ENCODE assay signal across 8 cellular contexts in the genomic region with DNA sequence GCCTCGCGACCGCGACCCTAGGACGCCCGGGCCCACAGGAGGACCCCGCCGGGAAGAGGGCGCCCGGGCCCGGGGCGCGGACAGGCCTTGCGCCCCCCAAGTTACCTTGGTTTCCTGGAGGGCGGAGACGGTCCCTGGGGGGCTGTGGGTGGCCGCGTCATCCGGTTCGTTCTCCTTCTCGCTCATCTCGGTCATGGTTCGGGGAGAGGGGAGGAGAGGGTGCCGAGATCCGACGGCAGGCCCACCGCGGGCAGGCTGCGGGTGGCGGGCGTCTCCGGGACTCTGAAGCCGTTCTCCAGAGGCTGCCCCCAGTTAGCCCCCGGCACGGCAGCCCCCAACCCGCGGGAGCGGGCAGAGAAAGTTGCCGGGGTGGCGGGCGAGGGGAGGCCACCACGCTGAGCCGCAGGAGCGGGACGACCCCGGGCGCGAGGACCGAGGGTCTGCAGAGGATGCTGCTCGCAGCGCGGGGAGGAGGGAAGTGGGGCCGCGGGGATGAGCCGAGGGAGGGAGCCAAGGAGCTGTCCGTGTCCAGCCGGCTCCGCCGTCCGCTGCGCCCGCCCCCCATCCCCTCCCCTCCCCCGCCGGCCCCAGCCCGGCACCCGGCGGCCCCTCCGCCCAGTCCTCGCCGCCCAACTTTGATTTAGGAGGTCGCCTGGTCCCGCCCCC. TPM values are rescaled to one million over a fixed set of nuclear protein-coding genes. Genes with fewer than 3 reads are reported as not detected.
A peak's percentile ranks its signal among the peaks of the same experiment; 100 is the strongest.
DNase-seq lines count a peak whose midpoint lies in the region; ATAC-seq and TF ChIP-seq lines count a peak whose summit lies in the region.

STAC2 (minus strand) TSS at position 638 of the 666 bp plus-strand sequence; CDS start at position 195, 443 bp downstream.

- no peak within 1 kb of the TSS for H3K27ac ChIP-seq in mammary epithelial cell (ENCODE audit: insufficient read depth, low read depth, low read length)
- no peak within 1 kb of the TSS for H3K27ac ChIP-seq in upper lobe of left lung

- H3K27ac Mint-ChIP-seq in activated naive CD4-positive, alpha-beta T cell treated with anti-CD3 and anti-CD28 coated beads, Interleukin-2, amount 10 ng/mL, durations not matched to agents 7 days and 5 days = no peak within 1 kb of the TSS
- no peak within 1 kb of the TSS for H3K27ac Mint-ChIP-seq in mesothelial cell of epicardium

- intact Hi-C loops in mammary epithelial cell (cut with micrococcal nuclease) = no loop called here

- H4K20me1 ChIP-seq in mammary epithelial cell (ENCODE audit: insufficient read depth, low read length) = no peaks in the 10 kb centered on the region

- no peak for DNase-seq in activated naive CD4-positive, alpha-beta T cell treated with anti-CD3 and anti-CD28 coated beads, Interleukin-2, amount 10 ng/mL, durations not matched to agents 7 days and 5 days
- no peak for DNase-seq in activated naive CD4-positive, alpha-beta T cell treated with Interleukin-2 at 50 U/mL for 16 hours
- DNase-seq in mammary epithelial cell (no peak), mesothelial cell of epicardium (ENCODE audit: low spot score in 2 of 2, unreplicated experiment in 2 of 2) (no peak), upper lobe of left lung (peak in 1 of 2 donors; percentile 83), DMS114 treated with DMSO at 0.1 percent for 48 hours (lab: John Stamatoyannopoulos, UW; ENCODE audit: unreplicated experiment) (no peak)
- no peak for DNase-seq in stimulated activated CD4-positive, alpha-beta T cell treated with anti-CD3 and anti-CD28 coated beads, Interleukin-2, amount 100 ng/mL, for 48 hours

- 0% methylated on average over 1 of the region's 72 CpGs for WGBS in mammary epithelial cell (ENCODE audit: low coverage, missing lambda C conversion rate)
- WGBS in upper lobe of left lung, 2 donors = 2 to 4% methylated on average over 16 to 51 of the region's 72 CpGs

- H3K4me3 ChIP-seq in mammary epithelial cell (replicated peaks in 1 of 3; ENCODE audit: insufficient read depth in 1 of 3, low read depth in 2 of 3, low read length in 3 of 3) = peak within 1 kb of the TSS in 1 of 3 experiments; percentile 17
- H3K4me3 ChIP-seq in upper lobe of left lung = peak within 1 kb of the TSS in 3 of 4 donors; percentile 28 to 49 (median 38)

- no peak for TF ChIP-seq EP300 in upper lobe of left lung (IDR thresholded peaks at IDR 0.05)

- CTCF ChIA-PET in activated naive CD4-positive, alpha-beta T cell treated with anti-CD3 and anti-CD28 coated beads, Interleukin-2, amount 10 ng/mL, durations not matched to agents 7 days and 5 days (lab: Charles Lee) = interaction anchor here (1.0 to 1.2 kb wide), 2 partner anchors 17 to 19 kb away, joined by 3 read pairs; no protein-coding TSS in a partner anchor
- CTCF ChIA-PET in mammary epithelial cell (lab: Charles Lee; ENCODE audit: low non-redundant PET) = interaction anchor here (0.6 kb wide), 1 partner anchor 504 kb away, joined by 43 read pairs; no protein-coding TSS in a partner anchor

- TF ChIP-seq CTCF in mammary epithelial cell (conservative IDR thresholded peaks at IDR 0.05 in 1 of 2, IDR thresholded peaks at IDR 0.05 in 1 of 2; ENCODE audit: extremely low read depth in 1 of 2, insufficient read depth in 1 of 2, low read depth in 1 of 2, low read length in 2 of 2) (no peak), mesothelial cell of epicardium (IDR thresholded peaks at IDR 0.05; ENCODE audit: unreplicated experiment) (no peak), upper lobe of left lung (IDR thresholded peaks at IDR 0.05) (no peak)

- H3K4me1 ChIP-seq in mammary epithelial cell (ENCODE audit: insufficient read depth, low read length) = peaks cover 20% of the 10 kb centered on the region
- peaks cover 18 to 22% (median 19%) of the 10 kb centered on the region in 4 donors for H3K4me1 ChIP-seq in upper lobe of left lung

- H2AFZ ChIP-seq in mammary epithelial cell (ENCODE audit: low read depth, low read length) = no peak within 1 kb of the TSS

- peaks cover 25% of the 10 kb centered on the region for H3K27me3 ChIP-seq in mammary epithelial cell (ENCODE audit: insufficient read depth, low read length)
- H3K27me3 ChIP-seq in upper lobe of left lung = peaks cover 0 to 30% (median 17%) of the 10 kb centered on the region in 4 donors

- H3K4me3 Mint-ChIP-seq in activated naive CD4-positive, alpha-beta T cell treated with anti-CD3 and anti-CD28 coated beads, Interleukin-2, amount 10 ng/mL, durations not matched to agents 7 days and 5 days = peak within 1 kb of the TSS; percentile 66
- H3K4me3 Mint-ChIP-seq in mesothelial cell of epicardium = peak within 1 kb of the TSS; percentile 70

- ATAC-seq in upper lobe of left lung (ENCODE audit: low FRiP score in 2 of 2) (peak in 1 of 2 donors; percentile 28), HG03045 (IDR thresholded peaks at IDR 0.05; ENCODE audit: unreplicated experiment) (no peak)

- peak within 1 kb of the TSS; percentile 54 for H3K4me2 ChIP-seq in mammary epithelial cell (ENCODE audit: insufficient read depth, low read depth, low read length)

- TF ChIP-seq POLR2A in upper lobe of left lung (IDR thresholded peaks at IDR 0.05) = no peak

- no peaks in the 10 kb centered on the region for H3K79me2 ChIP-seq in mammary epithelial cell (ENCODE audit: insufficient read depth, low read length)

- peaks cover 16% of the 10 kb centered on the region for H3K4me1 Mint-ChIP-seq in activated naive CD4-positive, alpha-beta T cell treated with anti-CD3 and anti-CD28 coated beads, Interleukin-2, amount 10 ng/mL, durations not matched to agents 7 days and 5 days
- H3K4me1 Mint-ChIP-seq in mesothelial cell of epicardium = peaks cover 15% of the 10 kb centered on the region

- no peaks in the 10 kb centered on the region for H3K36me3 ChIP-seq in mammary epithelial cell (ENCODE audit: insufficient read depth, low read length)
- no peaks in the 10 kb centered on the region for H3K36me3 ChIP-seq in upper lobe of left lung

- no TSS peak for BruUV-seq in mammary epithelial cell (replicated peaks; lab: Mats Ljungman, UMichigan)

- no peaks in the 10 kb centered on the region for H3K9me3 Mint-ChIP-seq in activated naive CD4-positive, alpha-beta T cell treated with anti-CD3 and anti-CD28 coated beads, Interleukin-2, amount 10 ng/mL, durations not matched to agents 7 days and 5 days
- H3K9me3 Mint-ChIP-seq in mesothelial cell of epicardium = no peaks in the 10 kb centered on the region

- H3K36me3 Mint-ChIP-seq in activated naive CD4-positive, alpha-beta T cell treated with anti-CD3 and anti-CD28 coated beads, Interleukin-2, amount 10 ng/mL, durations not matched to agents 7 days and 5 days = no peaks in the 10 kb centered on the region
- no peaks in the 10 kb centered on the region for H3K36me3 Mint-ChIP-seq in mesothelial cell of epicardium

- in situ Hi-C loops in mammary epithelial cell (cut with MboI; ENCODE audit: low sequenced_read_pairs in 2 of 2) = no loop called here

- H3K27me3 Mint-ChIP-seq in activated naive CD4-positive, alpha-beta T cell treated with anti-CD3 and anti-CD28 coated beads, Interleukin-2, amount 10 ng/mL, durations not matched to agents 7 days and 5 days = peaks cover 83% of the 10 kb centered on the region
- H3K27me3 Mint-ChIP-seq in mesothelial cell of epicardium (ENCODE audit: low read depth) = peaks cover 67% of the 10 kb centered on the region

- no peaks in the 10 kb centered on the region for H3K9me3 ChIP-seq in mammary epithelial cell (replicated peaks; ENCODE audit: insufficient read depth, low read length)
- no peaks in the 10 kb centered on the region for H3K9me3 ChIP-seq in upper lobe of left lung

- dilution Hi-C loops in mammary epithelial cell (cut with HindIII; ENCODE audit: low sequenced_read_pairs) = no loop called here

- H3K9ac ChIP-seq in mammary epithelial cell (ENCODE audit: insufficient read depth, low read length) = no peak within 1 kb of the TSS

RNA-seq across cellular contexts. Expression of gene STAC2, which starts in this region (rescaled TPM):
- total RNA-seq in mammary epithelial cell (not detected), mesothelial cell of epicardium (0.63 to 0.86 TPM (median 0.77 TPM) in 3 replicates), upper lobe of left lung (1 to 10 TPM in 1 of 6 donors, under 1 TPM in 3, not detected in 2; 0.24 to 1.1 (median 0.48) TPM)
- polyA plus RNA-seq in mammary epithelial cell = not detected
- polyA minus RNA-seq in mammary epithelial cell = not detected
